ENCODE assay signal across 11 cellular contexts in the genomic region with DNA sequence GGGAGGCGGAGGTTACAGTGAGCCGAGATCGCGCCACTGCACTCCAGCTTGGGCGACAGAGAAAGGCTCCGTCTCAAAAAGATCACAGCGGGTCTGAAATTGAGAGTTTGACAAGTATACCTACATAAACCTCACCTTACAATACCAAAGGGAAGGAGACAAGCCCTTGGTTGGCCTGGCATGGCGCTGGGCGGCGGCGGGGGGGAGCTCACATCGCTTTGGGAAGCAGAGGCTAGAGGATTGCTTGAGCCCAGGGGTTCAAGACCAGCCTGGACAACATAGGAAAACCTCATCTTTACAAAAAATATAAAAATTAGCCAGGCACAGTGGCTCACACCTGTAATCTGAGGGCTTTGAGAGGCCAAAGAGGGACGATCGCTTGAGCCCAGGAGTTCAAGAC. TPM values are rescaled to one million over a fixed set of nuclear protein-coding genes. Genes with fewer than 3 reads are reported as not detected.
DNase-seq lines count a peak whose midpoint lies in the region; ATAC-seq and TF ChIP-seq lines count a peak whose summit lies in the region.
"Had no signal": no experiment of that assay in that cellular context is flagged by ENCODE, and none has a peak within 500 bp of the region (broad histone marks: within the 10 kb centered on the region; RNA-seq: fewer than 3 reads in every experiment).

No MANE protein-coding gene starts in this region.

- no peak for TF ChIP-seq CTCF in heart right ventricle (IDR thresholded peaks at IDR 0.05)
- no peak for TF ChIP-seq CTCF in activated B cell treated with CpG ODN at 0.5 μM for 24 hours (IDR thresholded peaks at IDR 0.05)
- no peak for TF ChIP-seq CTCF in glutamatergic neuron (IDR thresholded peaks at IDR 0.05; ENCODE audit: partially characterized antibody, unreplicated experiment)

- H3K9me3 ChIP-seq in heart right ventricle = no peaks in the 10 kb centered on the region
- H3K9me3 ChIP-seq in right cardiac atrium (ENCODE audit: control insufficient read depth, low read length) = no peaks in the 10 kb centered on the region
- H3K9me3 ChIP-seq: gastroesophageal sphincter, pancreas, SJSA1 had no signal

- H3K27me3 ChIP-seq in heart right ventricle = no peaks in the 10 kb centered on the region
- no peaks in the 10 kb centered on the region for H3K27me3 ChIP-seq in right cardiac atrium (ENCODE audit: control insufficient read depth, insufficient read depth)
- H3K27me3 ChIP-seq: gastroesophageal sphincter, pancreas, SJSA1 had no signal

- H3K27ac ChIP-seq in heart right ventricle (no peak overlapping the region), right cardiac atrium (ENCODE audit: low read length) (no peak overlapping the region)

- DNase-seq in heart right ventricle (no peak), right cardiac atrium (no peak), activated B cell treated with CpG ODN at 0.5 μM for 24 hours (no peak), glutamatergic neuron (no peak)
- no peak for DNase-seq in stimulated activated naive B cell treated with anti-CD40 and anti-IgM and Interleukin-4, amounts not matched to agents 10 μg/mL and 1 μg/mL and 100 μg/mL, for 72 hours

- intact Hi-C loops in heart right ventricle (cut with DNase I) (no loop called here), right cardiac atrium (cut with DNase I) (no loop called here), activated B cell treated with CpG ODN at 0.5 μM for 24 hours (cut with micrococcal nuclease) (no loop called here)

- CTCF ChIA-PET in activated B cell treated with CpG ODN at 0.5 μM for 24 hours (lab: Charles Lee) = no interaction called here

- POLR2A ChIA-PET in activated B cell treated with CpG ODN at 0.5 μM for 24 hours (lab: Charles Lee) = interaction anchor here (1.5 kb wide), 1 partner anchor 19 kb away, joined by 4 read pairs; no protein-coding TSS in a partner anchor

- H3K4me1 Mint-ChIP-seq in activated B cell treated with CpG ODN at 0.5 μM for 24 hours (peaks cover 31% of the 10 kb centered on the region), glutamatergic neuron (ENCODE audit: low read depth, unreplicated experiment) (peaks cover 8% of the 10 kb centered on the region)
- peaks cover 10 to 43% of the 10 kb centered on the region in 2 donors for H3K4me1 Mint-ChIP-seq in stimulated activated naive B cell treated with anti-CD40 and anti-IgM and Interleukin-4, amounts not matched to agents 10 μg/mL and 1 μg/mL and 100 μg/mL, for 72 hours

- peak overlapping the region; percentile 93 for H3K4me3 Mint-ChIP-seq in activated B cell treated with CpG ODN at 0.5 μM for 24 hours
- H3K4me3 Mint-ChIP-seq in glutamatergic neuron (ENCODE audit: unreplicated experiment) = peak overlapping the region; percentile 89
- H3K4me3 Mint-ChIP-seq in stimulated activated naive B cell treated with anti-CD40 and anti-IgM and Interleukin-4, amounts not matched to agents 10 μg/mL and 1 μg/mL and 100 μg/mL, for 72 hours = peak overlapping the region; percentile 90 to 96

- peak overlapping the region in 7 of 10 donors; percentile 86 to 100 (median 94) for H3K4me3 ChIP-seq in heart right ventricle
- H3K4me3 ChIP-seq in right cardiac atrium (ENCODE audit: low read length) = no peak overlapping the region

- H3K9me3 Mint-ChIP-seq in activated B cell treated with CpG ODN at 0.5 μM for 24 hours = no peaks in the 10 kb centered on the region
- peaks cover 9% of the 10 kb centered on the region for H3K9me3 Mint-ChIP-seq in glutamatergic neuron (ENCODE audit: unreplicated experiment)
- H3K9me3 Mint-ChIP-seq in stimulated activated naive B cell treated with anti-CD40 and anti-IgM and Interleukin-4, amounts not matched to agents 10 μg/mL and 1 μg/mL and 100 μg/mL, for 72 hours = no peaks in the 10 kb centered on the region

- H3K27ac Mint-ChIP-seq in activated B cell treated with CpG ODN at 0.5 μM for 24 hours (peak overlapping the region; percentile 12), glutamatergic neuron (ENCODE audit: unreplicated experiment) (peak overlapping the region; percentile 84)
- peak overlapping the region; percentile 97 for H3K27ac Mint-ChIP-seq in stimulated activated naive B cell treated with anti-CD40 and anti-IgM and Interleukin-4, amounts not matched to agents 10 μg/mL and 1 μg/mL and 100 μg/mL, for 72 hours

- H3K27me3 Mint-ChIP-seq in activated B cell treated with CpG ODN at 0.5 μM for 24 hours = no peaks in the 10 kb centered on the region
- H3K27me3 Mint-ChIP-seq in glutamatergic neuron (ENCODE audit: unreplicated experiment) = peaks cover 9% of the 10 kb centered on the region
- H3K27me3 Mint-ChIP-seq in stimulated activated naive B cell treated with anti-CD40 and anti-IgM and Interleukin-4, amounts not matched to agents 10 μg/mL and 1 μg/mL and 100 μg/mL, for 72 hours = no peaks in the 10 kb centered on the region

- WGBS in heart right ventricle, 2 donors = 97% methylated on average over 14 of the region's 14 CpGs
- 96% methylated on average over 14 of the region's 14 CpGs for WGBS in right cardiac atrium

- peaks cover 7 to 57% (median 39%) of the 10 kb centered on the region in 9 donors for H3K4me1 ChIP-seq in heart right ventricle
- no peaks in the 10 kb centered on the region for H3K4me1 ChIP-seq in right cardiac atrium (ENCODE audit: control insufficient read depth, insufficient read depth, low read length)

- H3K36me3 Mint-ChIP-seq in activated B cell treated with CpG ODN at 0.5 μM for 24 hours (ENCODE audit: low read depth) (peaks cover 13% of the 10 kb centered on the region), glutamatergic neuron (ENCODE audit: unreplicated experiment) (no peaks in the 10 kb centered on the region)
- peaks cover 0 to 9% of the 10 kb centered on the region in 2 donors for H3K36me3 Mint-ChIP-seq in stimulated activated naive B cell treated with anti-CD40 and anti-IgM and Interleukin-4, amounts not matched to agents 10 μg/mL and 1 μg/mL and 100 μg/mL, for 72 hours

- H3K36me3 ChIP-seq in heart right ventricle = peaks cover 0 to 12% (median 0%) of the 10 kb centered on the region in 9 donors
- H3K36me3 ChIP-seq: gastroesophageal sphincter, pancreas had no signal

- no peak for ATAC-seq in heart right ventricle
- no peak for ATAC-seq in right cardiac atrium
- no peak for ATAC-seq in activated B cell treated with CpG ODN at 0.5 μM for 24 hours (ENCODE audit: low read depth)
- ATAC-seq in stimulated activated naive B cell treated with anti-CD40 and anti-IgM and Interleukin-4, amounts not matched to agents 10 μg/mL and 1 μg/mL and 100 μg/mL, for 72 hours (replicated peaks) = no peak
- ATAC-seq in HG03520 (IDR thresholded peaks at IDR 0.05; ENCODE audit: unreplicated experiment) = no peak
- no peak for ATAC-seq in HG02885 (IDR thresholded peaks at IDR 0.05; ENCODE audit: poor library complexity, unreplicated experiment)
- no peak for ATAC-seq in GM21737 (IDR thresholded peaks at IDR 0.05; ENCODE audit: unreplicated experiment)
- ATAC-seq: gastroesophageal sphincter had no signal

RNA-seq across cellular contexts. Expression of a gene that starts 1.1 kb away (rescaled TPM):
- 100 to 1,000 TPM; 110 to 147 (median 134) TPM for total RNA-seq in heart right ventricle
- 100 to 1,000 TPM in 1 of 2 donors, 10 to 100 TPM in 1; 93.1 to 213 TPM for polyA plus RNA-seq in heart right ventricle
- total RNA-seq in right cardiac atrium = 100 to 1,000 TPM; 106 to 126 (median 121) TPM
- polyA plus RNA-seq in right cardiac atrium = 148 TPM
- total RNA-seq in activated B cell treated with CpG ODN at 0.5 μM for 24 hours = 47.3 and 51.6 TPM in 2 replicates
- total RNA-seq in glutamatergic neuron (ENCODE audit: unreplicated experiment) = 173 TPM

RNA-seq across cellular contexts. Expression of a gene that starts 50.0 kb away (rescaled TPM):
- total RNA-seq in heart right ventricle = 10 to 100 TPM; 16.2 to 92.0 (median 19.0) TPM
- 100 to 1,000 TPM in 1 of 2 donors, 10 to 100 TPM in 1; 35.4 to 161 TPM for polyA plus RNA-seq in heart right ventricle
- 10 to 100 TPM; 35.5 to 65.1 (median 56.6) TPM for total RNA-seq in right cardiac atrium
- polyA plus RNA-seq in right cardiac atrium = 52.9 TPM
- total RNA-seq in activated B cell treated with CpG ODN at 0.5 μM for 24 hours = 300 and 312 TPM in 2 replicates
- 9.5 TPM for total RNA-seq in glutamatergic neuron (ENCODE audit: unreplicated experiment)

RNA-seq across cellular contexts. Expression of a gene that starts 51.9 kb away (rescaled TPM):
- total RNA-seq in heart right ventricle (not detected), right cardiac atrium (not detected), activated B cell treated with CpG ODN at 0.5 μM for 24 hours (not detected in 2 replicates), glutamatergic neuron (ENCODE audit: unreplicated experiment) (not detected)
- polyA plus RNA-seq in heart right ventricle (not detected), right cardiac atrium (not detected)
- total RNA-seq: gastroesophageal sphincter, SJSA1 had no signal

Comparison
In these comparisons a context has a peak if more than half of its experiments do, and no peak if none do; other contexts are left out.
1. H3K27ac Mint-ChIP-seq: peak in every context shown above with its lines; median percentile 97 in stimulated activated naive B cell treated with anti-CD40 and anti-IgM and Interleukin-4, amounts not matched to agents 10 μg/mL and 1 μg/mL and 100 μg/mL, for 72 hours; 84 in glutamatergic neuron; 12 in activated B cell treated with CpG ODN at 0.5 μM for 24 hours.